1 cellular context compared by ENCODE assay signal in genomic region chr1:9676815-9677393, GRCh38.
TF ChIP-seq lines count a peak whose summit lies in the region.

No MANE protein-coding gene starts in this region.

TF ChIP-seq in HEK293, 187 proteins besides CTCF, POLR2A, EP300 and RAD21 (continued from another document):
- TF ChIP-seq ZNF514 (tag by site-specific recombination; IDR thresholded peaks at IDR 0.05), result no peak
- TF ChIP-seq FEZF1 (tag by site-specific recombination; IDR thresholded peaks at IDR 0.05), result no peak
- no peak for TF ChIP-seq ZFHX2 (tag by site-specific recombination; conservative IDR thresholded peaks at IDR 0.05)
- TF ChIP-seq, protein P1, sequence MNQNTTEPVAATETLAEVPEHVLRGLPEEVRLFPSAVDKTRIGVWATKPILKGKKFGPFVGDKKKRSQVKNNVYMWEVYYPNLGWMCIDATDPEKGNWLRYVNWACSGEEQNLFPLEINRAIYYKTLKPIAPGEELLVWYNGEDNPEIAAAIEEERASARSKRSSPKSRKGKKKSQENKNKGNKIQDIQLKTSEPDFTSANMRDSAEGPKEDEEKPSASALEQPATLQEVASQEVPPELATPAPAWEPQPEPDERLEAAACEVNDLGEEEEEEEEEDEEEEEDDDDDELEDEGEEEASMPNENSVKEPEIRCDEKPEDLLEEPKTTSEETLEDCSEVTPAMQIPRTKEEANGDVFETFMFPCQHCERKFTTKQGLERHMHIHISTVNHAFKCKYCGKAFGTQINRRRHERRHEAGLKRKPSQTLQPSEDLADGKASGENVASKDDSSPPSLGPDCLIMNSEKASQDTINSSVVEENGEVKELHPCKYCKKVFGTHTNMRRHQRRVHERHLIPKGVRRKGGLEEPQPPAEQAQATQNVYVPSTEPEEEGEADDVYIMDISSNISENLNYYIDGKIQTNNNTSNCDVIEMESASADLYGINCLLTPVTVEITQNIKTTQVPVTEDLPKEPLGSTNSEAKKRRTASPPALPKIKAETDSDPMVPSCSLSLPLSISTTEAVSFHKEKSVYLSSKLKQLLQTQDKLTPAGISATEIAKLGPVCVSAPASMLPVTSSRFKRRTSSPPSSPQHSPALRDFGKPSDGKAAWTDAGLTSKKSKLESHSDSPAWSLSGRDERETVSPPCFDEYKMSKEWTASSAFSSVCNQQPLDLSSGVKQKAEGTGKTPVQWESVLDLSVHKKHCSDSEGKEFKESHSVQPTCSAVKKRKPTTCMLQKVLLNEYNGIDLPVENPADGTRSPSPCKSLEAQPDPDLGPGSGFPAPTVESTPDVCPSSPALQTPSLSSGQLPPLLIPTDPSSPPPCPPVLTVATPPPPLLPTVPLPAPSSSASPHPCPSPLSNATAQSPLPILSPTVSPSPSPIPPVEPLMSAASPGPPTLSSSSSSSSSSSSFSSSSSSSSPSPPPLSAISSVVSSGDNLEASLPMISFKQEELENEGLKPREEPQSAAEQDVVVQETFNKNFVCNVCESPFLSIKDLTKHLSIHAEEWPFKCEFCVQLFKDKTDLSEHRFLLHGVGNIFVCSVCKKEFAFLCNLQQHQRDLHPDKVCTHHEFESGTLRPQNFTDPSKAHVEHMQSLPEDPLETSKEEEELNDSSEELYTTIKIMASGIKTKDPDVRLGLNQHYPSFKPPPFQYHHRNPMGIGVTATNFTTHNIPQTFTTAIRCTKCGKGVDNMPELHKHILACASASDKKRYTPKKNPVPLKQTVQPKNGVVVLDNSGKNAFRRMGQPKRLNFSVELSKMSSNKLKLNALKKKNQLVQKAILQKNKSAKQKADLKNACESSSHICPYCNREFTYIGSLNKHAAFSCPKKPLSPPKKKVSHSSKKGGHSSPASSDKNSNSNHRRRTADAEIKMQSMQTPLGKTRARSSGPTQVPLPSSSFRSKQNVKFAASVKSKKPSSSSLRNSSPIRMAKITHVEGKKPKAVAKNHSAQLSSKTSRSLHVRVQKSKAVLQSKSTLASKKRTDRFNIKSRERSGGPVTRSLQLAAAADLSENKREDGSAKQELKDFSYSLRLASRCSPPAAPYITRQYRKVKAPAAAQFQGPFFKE (tag by site-specific recombination; IDR thresholded peaks at IDR 0.05; ENCODE audit: borderline replicate concordance), result no peak
- no peak for TF ChIP-seq PRDM1 (tag by site-specific recombination; IDR thresholded peaks at IDR 0.05)
- TF ChIP-seq ZNF391 (tag by site-specific recombination; IDR thresholded peaks at IDR 0.05; ENCODE audit: borderline replicate concordance, low read depth), result no peak
- TF ChIP-seq ZFP69B (tag by site-specific recombination; IDR thresholded peaks at IDR 0.05), result no peak
- no peak for TF ChIP-seq ZNF510 (tag by site-specific recombination; IDR thresholded peaks at IDR 0.05; ENCODE audit: insufficient replicate concordance)
- TF ChIP-seq, protein P2, sequence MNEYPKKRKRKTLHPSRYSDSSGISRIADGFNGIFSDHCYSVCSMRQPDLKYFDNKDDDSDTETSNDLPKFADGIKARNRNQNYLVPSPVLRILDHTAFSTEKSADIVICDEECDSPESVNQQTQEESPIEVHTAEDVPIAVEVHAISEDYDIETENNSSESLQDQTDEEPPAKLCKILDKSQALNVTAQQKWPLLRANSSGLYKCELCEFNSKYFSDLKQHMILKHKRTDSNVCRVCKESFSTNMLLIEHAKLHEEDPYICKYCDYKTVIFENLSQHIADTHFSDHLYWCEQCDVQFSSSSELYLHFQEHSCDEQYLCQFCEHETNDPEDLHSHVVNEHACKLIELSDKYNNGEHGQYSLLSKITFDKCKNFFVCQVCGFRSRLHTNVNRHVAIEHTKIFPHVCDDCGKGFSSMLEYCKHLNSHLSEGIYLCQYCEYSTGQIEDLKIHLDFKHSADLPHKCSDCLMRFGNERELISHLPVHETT (tag by site-specific recombination; IDR thresholded peaks at IDR 0.05), result no peak
- no peak for TF ChIP-seq KLF9 (tag by site-specific recombination; IDR thresholded peaks at IDR 0.05; ENCODE audit: low read depth)
- TF ChIP-seq ELK4 (IDR thresholded peaks at IDR 0.05; ENCODE audit: borderline replicate concordance, low read depth, low read length), result no peak
- TF ChIP-seq, protein P3, sequence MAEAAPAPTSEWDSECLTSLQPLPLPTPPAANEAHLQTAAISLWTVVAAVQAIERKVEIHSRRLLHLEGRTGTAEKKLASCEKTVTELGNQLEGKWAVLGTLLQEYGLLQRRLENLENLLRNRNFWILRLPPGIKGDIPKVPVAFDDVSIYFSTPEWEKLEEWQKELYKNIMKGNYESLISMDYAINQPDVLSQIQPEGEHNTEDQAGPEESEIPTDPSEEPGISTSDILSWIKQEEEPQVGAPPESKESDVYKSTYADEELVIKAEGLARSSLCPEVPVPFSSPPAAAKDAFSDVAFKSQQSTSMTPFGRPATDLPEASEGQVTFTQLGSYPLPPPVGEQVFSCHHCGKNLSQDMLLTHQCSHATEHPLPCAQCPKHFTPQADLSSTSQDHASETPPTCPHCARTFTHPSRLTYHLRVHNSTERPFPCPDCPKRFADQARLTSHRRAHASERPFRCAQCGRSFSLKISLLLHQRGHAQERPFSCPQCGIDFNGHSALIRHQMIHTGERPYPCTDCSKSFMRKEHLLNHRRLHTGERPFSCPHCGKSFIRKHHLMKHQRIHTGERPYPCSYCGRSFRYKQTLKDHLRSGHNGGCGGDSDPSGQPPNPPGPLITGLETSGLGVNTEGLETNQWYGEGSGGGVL (tag by site-specific recombination; IDR thresholded peaks at IDR 0.05), result peak; percentile 68
- TF ChIP-seq, protein P4, sequence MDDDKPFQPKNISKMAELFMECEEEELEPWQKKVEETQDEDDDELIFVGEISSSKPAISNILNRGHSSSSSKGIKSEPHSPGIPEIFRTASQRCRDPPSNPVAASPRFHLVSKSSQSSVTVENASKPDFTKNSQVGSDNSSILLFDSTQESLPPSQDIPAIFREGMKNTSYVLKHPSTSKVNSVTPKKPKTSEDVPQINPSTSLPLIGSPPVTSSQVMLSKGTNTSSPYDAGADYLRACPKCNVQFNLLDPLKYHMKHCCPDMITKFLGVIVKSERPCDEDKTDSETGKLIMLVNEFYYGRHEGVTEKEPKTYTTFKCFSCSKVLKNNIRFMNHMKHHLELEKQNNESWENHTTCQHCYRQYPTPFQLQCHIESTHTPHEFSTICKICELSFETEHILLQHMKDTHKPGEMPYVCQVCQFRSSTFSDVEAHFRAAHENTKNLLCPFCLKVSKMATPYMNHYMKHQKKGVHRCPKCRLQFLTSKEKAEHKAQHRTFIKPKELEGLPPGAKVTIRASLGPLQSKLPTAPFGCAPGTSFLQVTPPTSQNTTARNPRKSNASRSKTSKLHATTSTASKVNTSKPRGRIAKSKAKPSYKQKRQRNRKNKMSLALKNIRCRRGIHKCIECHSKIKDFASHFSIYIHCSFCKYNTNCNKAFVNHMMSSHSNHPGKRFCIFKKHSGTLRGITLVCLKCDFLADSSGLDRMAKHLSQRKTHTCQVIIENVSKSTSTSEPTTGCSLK (tag by site-specific recombination; IDR thresholded peaks at IDR 0.05), result no peak
- no peak for TF ChIP-seq ZNF140 (tag by site-specific recombination; IDR thresholded peaks at IDR 0.05)
- no peak for TF ChIP-seq SP2 (tag by site-specific recombination; IDR thresholded peaks at IDR 0.05)
- TF ChIP-seq GLIS1 (tag by site-specific recombination; IDR thresholded peaks at IDR 0.05), result peak; percentile 37; the same call in 1 of the 2 replicates
- TF ChIP-seq ZNF621 (tag by site-specific recombination; IDR thresholded peaks at IDR 0.05), result no peak
- TF ChIP-seq ZNF792 (tag by site-specific recombination; IDR thresholded peaks at IDR 0.05), result no peak
- TF ChIP-seq ZNF777 (tag by site-specific recombination; IDR thresholded peaks at IDR 0.05; ENCODE audit: borderline replicate concordance), result no peak
- TF ChIP-seq ZBTB48 (tag by site-specific recombination; IDR thresholded peaks at IDR 0.05), result peak; percentile 86
